ENCODE assay signal across 8 cellular contexts in genomic region chr17:1487939-1488825, GRCh38. TPM values are rescaled to one million over a fixed set of nuclear protein-coding genes. Genes with fewer than 3 reads are reported as not detected.
DNase-seq lines count a peak whose midpoint lies in the region; ATAC-seq and TF ChIP-seq lines count a peak whose summit lies in the region.

No MANE protein-coding gene starts in this region.

- no peak overlapping the region for H2AFZ ChIP-seq in mesenchymal stem cell (ENCODE audit: low read depth, low read length)

- peak overlapping the region; percentile 12 for H2BK15ac ChIP-seq in mesenchymal stem cell (ENCODE audit: low read depth, poor library complexity, severe bottlenecking)

- H3K9ac ChIP-seq in BLaER1: peak overlapping the region; percentile 84
- H3K9ac ChIP-seq in endodermal cell (ENCODE audit: extremely low read depth, low read length, poor library complexity, severe bottlenecking): peak overlapping the region; percentile 57
- H3K9ac ChIP-seq in mesenchymal stem cell (ENCODE audit: low read length): peak overlapping the region; percentile 82

- peaks cover 12% of the 10 kb centered on the region for H3K4me1 Mint-ChIP-seq in endodermal cell

- H4K91ac ChIP-seq in mesenchymal stem cell (ENCODE audit: low read length): peak overlapping the region; percentile 90

- ATAC-seq in GM21825 (IDR thresholded peaks at IDR 0.05; ENCODE audit: unreplicated experiment): peak; percentile 18
- no peak for ATAC-seq in GM18870 (IDR thresholded peaks at IDR 0.05; ENCODE audit: unreplicated experiment)

- peak overlapping the region; percentile 94 for H2BK120ac ChIP-seq in mesenchymal stem cell (ENCODE audit: low read depth, low read length)

- H3K23ac ChIP-seq in mesenchymal stem cell (ENCODE audit: low read length in 2 of 2): peak overlapping the region in 1 of 2 experiments; percentile 61

- H3K4me3 ChIP-seq in BLaER1: peak overlapping the region; percentile 76
- H3K4me3 ChIP-seq in endodermal cell (ENCODE audit: low read length): peak overlapping the region; percentile 65
- H3K4me3 ChIP-seq in mesenchymal stem cell (ENCODE audit: insufficient read depth in 1 of 2, low read depth in 1 of 2, low read length in 2 of 2): peak overlapping the region; percentile 45 to 73

- H3K36me3 Mint-ChIP-seq in endodermal cell (ENCODE audit: low read depth): peaks cover 10% of the 10 kb centered on the region

- peak overlapping the region; percentile 50 for H2BK5ac ChIP-seq in mesenchymal stem cell (ENCODE audit: low read depth, low read length, poor library complexity, severe bottlenecking)

- H3K4me3 Mint-ChIP-seq in endodermal cell: peak overlapping the region; percentile 56

- DNase-seq in NCI-H748 treated with DMSO at 0.1 percent for 48 hours (lab: John Stamatoyannopoulos, UW) (peak; percentile 23), activated T-cell treated with anti-CD3 and anti-CD28 coated beads for 1 hour (ENCODE audit: low read depth) (peak; percentile 69), endodermal cell (peak; percentile 93), mesenchymal stem cell (peak; percentile 88)
- DNase-seq in stimulated activated CD4-positive, alpha-beta T cell treated with anti-CD3 and anti-CD28 coated beads, TNF-alpha, amount 100 ng/mL, for 48 hours (ENCODE audit: low read depth in 3 of 3): peak in 2 of 3 donors; percentile 50 to 61

- H3K27me3 Mint-ChIP-seq in endodermal cell (ENCODE audit: insufficient read depth): peaks cover 22% of the 10 kb centered on the region

- H4K20me1 ChIP-seq in BLaER1: peaks cover 44% of the 10 kb centered on the region

- H2BK12ac ChIP-seq in mesenchymal stem cell (ENCODE audit: low read length in 2 of 2): peak overlapping the region; percentile 44 to 96

- peak overlapping the region; percentile 85 for H3K27ac Mint-ChIP-seq in endodermal cell

- H4K8ac ChIP-seq in mesenchymal stem cell (ENCODE audit: low read length): peak overlapping the region; percentile 64

- 8 to 16% methylated on average over 14 to 72 of the region's 72 CpGs for WGBS in endodermal cell (ENCODE audit: insufficient coverage in 1 of 2, insufficient read length in 1 of 2), 2 experiments
- WGBS in mesenchymal stem cell: 2% methylated on average over 56 of the region's 72 CpGs

- peaks cover 16% of the 10 kb centered on the region for H3K79me1 ChIP-seq in mesenchymal stem cell (replicated peaks; ENCODE audit: low read length, poor library complexity, severe bottlenecking)

- peak overlapping the region; percentile 87 for H2AK5ac ChIP-seq in mesenchymal stem cell (ENCODE audit: low read length, severe bottlenecking)

- H3K18ac ChIP-seq in mesenchymal stem cell (ENCODE audit: low read depth in 1 of 2, low read length in 2 of 2): peak overlapping the region; percentile 47 to 85

- H3K4me1 ChIP-seq in BLaER1 (peaks cover 80% of the 10 kb centered on the region), endodermal cell (ENCODE audit: control insufficient read depth, insufficient read depth, low read length) (peaks cover 4% of the 10 kb centered on the region), mesenchymal stem cell (ENCODE audit: control insufficient read depth, insufficient read depth, low read depth, low read length) (peaks cover 55% of the 10 kb centered on the region)

- H3K36me3 ChIP-seq in BLaER1 (peaks cover 2% of the 10 kb centered on the region), endodermal cell (ENCODE audit: control insufficient read depth, insufficient read depth, low read length) (peaks cover 10% of the 10 kb centered on the region), mesenchymal stem cell (ENCODE audit: control insufficient read depth in 1 of 2, insufficient read depth in 2 of 2, low read depth in 1 of 2, low read length in 2 of 2) (peaks cover 7 to 11% of the 10 kb centered on the region in 2 experiments)

- peak overlapping the region; percentile 63 to 93 for H3K4ac ChIP-seq in mesenchymal stem cell (ENCODE audit: low read depth in 1 of 2, low read length in 2 of 2)

- H3K9me3 Mint-ChIP-seq in endodermal cell: no peaks in the 10 kb centered on the region

- no peak for TF ChIP-seq CTCF in endodermal cell (conservative IDR thresholded peaks at IDR 0.05)

- no peaks in the 10 kb centered on the region for H3K9me3 ChIP-seq in BLaER1
- H3K9me3 ChIP-seq in endodermal cell (ENCODE audit: control insufficient read depth, low read length): no peaks in the 10 kb centered on the region
- H3K9me3 ChIP-seq in mesenchymal stem cell (ENCODE audit: control insufficient read depth, low read length): no peaks in the 10 kb centered on the region

- H3K27me3 ChIP-seq in BLaER1 (peaks cover 10% of the 10 kb centered on the region; the same call in 1 of the 2 replicates), endodermal cell (ENCODE audit: control insufficient read depth, insufficient read depth, low read length, poor library complexity, severe bottlenecking) (no peaks in the 10 kb centered on the region), mesenchymal stem cell (ENCODE audit: control insufficient read depth in 1 of 2, insufficient read depth in 1 of 2, low read length in 2 of 2) (no peaks in the 10 kb centered on the region)

- H3K27ac ChIP-seq in BLaER1 (peak overlapping the region; percentile 92), endodermal cell (ENCODE audit: low read depth, low read length) (peak overlapping the region; percentile 79), mesenchymal stem cell (ENCODE audit: low read length, poor library complexity, severe bottlenecking) (peak overlapping the region; percentile 83)

- peak overlapping the region in 1 of 2 experiments; percentile 87 for H3K14ac ChIP-seq in mesenchymal stem cell (ENCODE audit: low read length in 2 of 2)

- H3K4me2 ChIP-seq in BLaER1: peak overlapping the region; percentile 91
- H3K4me2 ChIP-seq in mesenchymal stem cell (ENCODE audit: low read length, poor library complexity, severe bottlenecking): peak overlapping the region; percentile 71

RNA-seq across cellular contexts. Expression of gene MYO1C, which starts 4.3 kb away (rescaled TPM):
- 10 to 100 TPM; 75.5 to 90.0 TPM for total RNA-seq in endodermal cell
- polyA plus RNA-seq in endodermal cell (2013, experiment 1 of 2): 32.2 TPM
- 32.5 TPM for polyA plus RNA-seq in endodermal cell (2013, experiment 2 of 2)
- polyA plus RNA-seq in mesenchymal stem cell (2013, experiment 1 of 2): 112 TPM
- polyA plus RNA-seq in mesenchymal stem cell (2013, experiment 2 of 2): 111 TPM

RNA-seq across cellular contexts. Expression of gene INPP5K, which starts 28.2 kb away (rescaled TPM):
- total RNA-seq in endodermal cell: 10 to 100 TPM; 22.2 to 30.0 TPM
- polyA plus RNA-seq in endodermal cell (2013, experiment 1 of 2): 21.5 TPM
- 19.5 TPM for polyA plus RNA-seq in endodermal cell (2013, experiment 2 of 2)
- polyA plus RNA-seq in mesenchymal stem cell (2013, experiment 1 of 2): 18.7 TPM
- 20.5 TPM for polyA plus RNA-seq in mesenchymal stem cell (2013, experiment 2 of 2)

RNA-seq across cellular contexts. Expression of gene CRK, which starts 32.1 kb away (rescaled TPM):
- total RNA-seq in endodermal cell: 10 to 100 TPM; 50.5 to 52.3 TPM
- 44.9 TPM for polyA plus RNA-seq in endodermal cell (2013, experiment 1 of 2)
- polyA plus RNA-seq in endodermal cell (2013, experiment 2 of 2): 43.6 TPM
- 51.6 TPM for polyA plus RNA-seq in mesenchymal stem cell (2013, experiment 1 of 2)
- 53.7 TPM for polyA plus RNA-seq in mesenchymal stem cell (2013, experiment 2 of 2)

Comparison
In these comparisons a context has a peak if more than half of its experiments do, and no peak if none do; other contexts are left out.
1. DNase-seq: peak in every context shown above with its lines; median percentile 93 in endodermal cell; 88 in mesenchymal stem cell; 69 in activated T-cell treated with anti-CD3 and anti-CD28 coated beads for 1 hour; 56 in stimulated activated CD4-positive, alpha-beta T cell treated with anti-CD3 and anti-CD28 coated beads, TNF-alpha, amount 100 ng/mL, for 48 hours; 23 in NCI-H748 treated with DMSO at 0.1 percent for 48 hours.